15 cellular contexts compared by ENCODE assay signal in genomic region chr16:84302111-84302954, GRCh38. TPM values are rescaled to one million over a fixed set of nuclear protein-coding genes. Genes with fewer than 3 reads are reported as not detected.
DNase-seq lines count a peak whose midpoint lies in the region; ATAC-seq and TF ChIP-seq lines count a peak whose summit lies in the region.
"Had no signal": no experiment of that assay in that cellular context is flagged by ENCODE, and none has a peak within 500 bp of the region (broad histone marks: within the 10 kb centered on the region; RNA-seq: fewer than 3 reads in every experiment).

No MANE protein-coding gene starts in this region.

- no TSS peak for BruUV-seq in Calu3 (replicated peaks; lab: Mats Ljungman, UMichigan)

- 61 to 70% (median 67%) methylated on average over 28 of the region's 28 CpGs for WGBS in stomach, 5 donors

- H3K9me2 ChIP-seq in Karpas-422 (replicated peaks; ENCODE audit: insufficient read depth, low read length) = no peaks in the 10 kb centered on the region

- TF ChIP-seq POLR2A in stomach (IDR thresholded peaks at IDR 0.05) = no peak

- no peaks in the 10 kb centered on the region for H3K4me1 Mint-ChIP-seq in Calu3 (ENCODE audit: low read depth, unreplicated experiment)
- H3K4me1 Mint-ChIP-seq: stimulated activated effector memory CD8-positive, alpha-beta T cell treated with anti-CD3 and anti-CD28 coated beads, Interleukin-12 subunit alpha, Interleukin-12 subunit beta, amount 100 ng/mL, for 72 hours had no signal

- no peak overlapping the region for H3K4me2 ChIP-seq in Karpas-422 (ENCODE audit: low read depth, low read length, poor library complexity, severe bottlenecking)

- H3K36me3 Mint-ChIP-seq in Calu3 (ENCODE audit: insufficient read depth, unreplicated experiment) = no peaks in the 10 kb centered on the region
- H3K36me3 Mint-ChIP-seq: stimulated activated effector memory CD8-positive, alpha-beta T cell treated with anti-CD3 and anti-CD28 coated beads, Interleukin-12 subunit alpha, Interleukin-12 subunit beta, amount 100 ng/mL, for 72 hours had no signal

- H3K36me3 ChIP-seq in Karpas-422 (ENCODE audit: insufficient read depth, low read length) (no peaks in the 10 kb centered on the region), duodenal mucosa (ENCODE audit: control insufficient read depth in 1 of 2, insufficient read depth in 2 of 2, low read length in 2 of 2) (no peaks in the 10 kb centered on the region), lower lobe of right lung (no peaks in the 10 kb centered on the region), stomach (no peaks in the 10 kb centered on the region)

- H3K4me1 ChIP-seq in Karpas-422 (ENCODE audit: low read length) (no peaks in the 10 kb centered on the region), duodenal mucosa (ENCODE audit: control insufficient read depth in 1 of 2, insufficient read depth in 2 of 2, low read length in 2 of 2) (peaks cover 0 to 4% of the 10 kb centered on the region in 2 donors), lower lobe of right lung (peaks cover 19% of the 10 kb centered on the region), stomach (peaks cover 0 to 39% (median 15%) of the 10 kb centered on the region in 4 donors)

- no peak overlapping the region for H3K4me3 Mint-ChIP-seq in Calu3 (ENCODE audit: low read depth, unreplicated experiment)
- H3K4me3 Mint-ChIP-seq: dendritic cell treated with granulocyte-macrophage colony-stimulating factor and Interleukin-4, amounts not matched to agents 40 ng/mL and 50 ng/mL, for 4 days; stimulated activated effector memory CD8-positive, alpha-beta T cell treated with anti-CD3 and anti-CD28 coated beads, Interleukin-12 subunit alpha, Interleukin-12 subunit beta, amount 100 ng/mL, for 72 hours; T-helper 1 cell treated with Interleukin-12 subunit alpha and Interleukin-12 subunit beta and Interleukin-4 antibody, amounts not matched to agents 30 μg/mL and 1 μg/mL, for 36 hours had no signal

- H3K9me3 Mint-ChIP-seq in Calu3 (ENCODE audit: low read depth, unreplicated experiment) = no peaks in the 10 kb centered on the region
- H3K9me3 Mint-ChIP-seq: dendritic cell treated with granulocyte-macrophage colony-stimulating factor and Interleukin-4, amounts not matched to agents 40 ng/mL and 50 ng/mL, for 4 days; stimulated activated effector memory CD8-positive, alpha-beta T cell treated with anti-CD3 and anti-CD28 coated beads, Interleukin-12 subunit alpha, Interleukin-12 subunit beta, amount 100 ng/mL, for 72 hours; T-helper 1 cell treated with Interleukin-12 subunit alpha and Interleukin-12 subunit beta and Interleukin-4 antibody, amounts not matched to agents 30 μg/mL and 1 μg/mL, for 36 hours had no signal

- no peaks in the 10 kb centered on the region for H3K9me3 ChIP-seq in Karpas-422 (ENCODE audit: low read length)
- H3K9me3 ChIP-seq in duodenal mucosa (ENCODE audit: control insufficient read depth in 1 of 2, low read length in 2 of 2) = no peaks in the 10 kb centered on the region
- H3K9me3 ChIP-seq in lower lobe of right lung = no peaks in the 10 kb centered on the region
- no peaks in the 10 kb centered on the region for H3K9me3 ChIP-seq in stomach

- CTCF ChIA-PET in Calu3 (lab: Charles Lee) = interaction anchor here (0.7 kb wide), 1 partner anchor 1779 kb away, joined by 3 read pairs; no protein-coding TSS in a partner anchor

- H4K20me1 ChIP-seq in Karpas-422 (ENCODE audit: insufficient read depth, low read depth, low read length) = no peaks in the 10 kb centered on the region

- H3K4me3 ChIP-seq in Karpas-422 (ENCODE audit: low read length) (no peak overlapping the region), duodenal mucosa (ENCODE audit: low read depth in 1 of 2, low read length in 2 of 2) (no peak overlapping the region), lower lobe of right lung (no peak overlapping the region), stomach (no peak overlapping the region)

- H2AFZ ChIP-seq in Karpas-422 (ENCODE audit: low read length) = no peak overlapping the region

- ATAC-seq in lower lobe of right lung (no peak), HG03442 (IDR thresholded peaks at IDR 0.05; ENCODE audit: unreplicated experiment) (no peak)
- ATAC-seq: stimulated activated effector memory CD8-positive, alpha-beta T cell treated with anti-CD3 and anti-CD28 coated beads, Interleukin-12 subunit alpha, Interleukin-12 subunit beta, amount 100 ng/mL, for 72 hours had no signal

- H3K27ac ChIP-seq in Karpas-422 (ENCODE audit: low read length) = no peak overlapping the region
- H3K27ac ChIP-seq in duodenal mucosa (ENCODE audit: low read depth, low read length) = peak overlapping the region; percentile 33
- H3K27ac ChIP-seq in lower lobe of right lung = peak overlapping the region; percentile 73
- peak overlapping the region; percentile 38 to 90 (median 80) for H3K27ac ChIP-seq in stomach

- H3K27ac Mint-ChIP-seq in Calu3 (ENCODE audit: unreplicated experiment) = no peak overlapping the region
- H3K27ac Mint-ChIP-seq: dendritic cell treated with granulocyte-macrophage colony-stimulating factor and Interleukin-4, amounts not matched to agents 40 ng/mL and 50 ng/mL, for 4 days; stimulated activated effector memory CD8-positive, alpha-beta T cell treated with anti-CD3 and anti-CD28 coated beads, Interleukin-12 subunit alpha, Interleukin-12 subunit beta, amount 100 ng/mL, for 72 hours; T-helper 1 cell treated with Interleukin-12 subunit alpha and Interleukin-12 subunit beta and Interleukin-4 antibody, amounts not matched to agents 30 μg/mL and 1 μg/mL, for 36 hours had no signal

- in situ Hi-C loops in KBM-7 (cut with MboI; ENCODE audit: low pct_unique_long_range_greater_than_20kb, low sequenced_read_pairs) = no loop called here

- H3K27me3 Mint-ChIP-seq in Calu3 (ENCODE audit: unreplicated experiment) = peaks cover 64% of the 10 kb centered on the region

- no peak for TF ChIP-seq CTCF in lower lobe of right lung (IDR thresholded peaks at IDR 0.05)
- no peak for TF ChIP-seq CTCF in stomach (IDR thresholded peaks at IDR 0.05)
- TF ChIP-seq CTCF in Calu3 (IDR thresholded peaks at IDR 0.05; ENCODE audit: unreplicated experiment) = no peak

- no peak for TF ChIP-seq EP300 in stomach (IDR thresholded peaks at IDR 0.05)

- no peaks in the 10 kb centered on the region for H3K79me2 ChIP-seq in Karpas-422 (ENCODE audit: low read length)

- H3K9ac ChIP-seq in Karpas-422 (ENCODE audit: low read length) (no peak overlapping the region), duodenal mucosa (ENCODE audit: low read depth in 1 of 2, low read length in 2 of 2) (no peak overlapping the region)

- intact Hi-C loops in lower lobe of right lung (cut with DNase I) (no loop called here), stomach (cut with DNase I; ENCODE audit: low total_unique reads) (no loop called here), Calu3 (cut with micrococcal nuclease; ENCODE audit: unreplicated experiment) (no loop called here)

- H3K27me3 ChIP-seq in Karpas-422 (ENCODE audit: low read length) = no peaks in the 10 kb centered on the region
- H3K27me3 ChIP-seq in duodenal mucosa (ENCODE audit: control insufficient read depth in 1 of 2, insufficient read depth in 2 of 2, low read length in 2 of 2) = no peaks in the 10 kb centered on the region
- H3K27me3 ChIP-seq in lower lobe of right lung (ENCODE audit: low read depth) = no peaks in the 10 kb centered on the region
- H3K27me3 ChIP-seq in stomach = peaks cover 0 to 6% (median 0%) of the 10 kb centered on the region in 3 donors

- DNase-seq in Karpas-422 (peak; percentile 14), lower lobe of right lung (no peak), stomach (no peak), Calu3 (no peak), KBM-7 (no peak), occipital lobe (lab: John Stamatoyannopoulos, UW) (no peak)
- DNase-seq: activated CD4-positive, CD25-positive, alpha-beta regulatory T cell treated with anti-CD3 and anti-CD28 coated beads, Interleukin-2, amount 50 U/mL, for 72 hours; activated gamma-delta T cell treated with Interleukin-2 at 50 U/mL for 16 hours; GOT3; NCI-H774 had no signal

RNA-seq across cellular contexts. Expression of gene WFDC1, which starts 7.7 kb away (rescaled TPM):
- total RNA-seq in Karpas-422 (2014; rRNA removed; shearing (Covaris generic); ENCODE audit: low replicate concordance) = not detected in 2 replicates
- total RNA-seq in lower lobe of right lung (18.0 TPM), stomach (10 to 100 TPM in 4 of 5 donors, not detected in 1; 10.7 to 64.3 (median 20.8) TPM), Calu3 (2022) (0.47 TPM in 1 of 2 replicates, not detected in the other), occipital lobe (0.62 TPM)
- polyA plus RNA-seq in stomach = 10 to 100 TPM; 12.9 to 19.4 (median 13.9) TPM
